Comparison of ENCODE assay signal across 20 cellular contexts in genomic region chr15:22958487-22959280, GRCh38. TPM values are rescaled to one million over a fixed set of nuclear protein-coding genes. Genes with fewer than 3 reads are reported as not detected.
DNase-seq lines count a peak whose midpoint lies in the region; ATAC-seq and TF ChIP-seq lines count a peak whose summit lies in the region.
"Had no signal": no experiment of that assay in that cellular context is flagged by ENCODE, and none has a peak within 500 bp of the region (broad histone marks: within the 10 kb centered on the region; RNA-seq: fewer than 3 reads in every experiment).

No MANE protein-coding gene starts in this region.

- no peaks in the 10 kb centered on the region for H3K27me3 Mint-ChIP-seq in dendritic cell treated with granulocyte-macrophage colony-stimulating factor and Interleukin-4, amounts not matched to agents 40 ng/mL and 50 ng/mL, for 4 days
- H3K27me3 Mint-ChIP-seq: activated CD8-positive, alpha-beta memory T cell treated with anti-CD3 and anti-CD28 coated beads, Interleukin-2, amount 10 ng/mL, durations not matched to agents 7 days and 5 days; activated T-helper 17 cell treated with anti-CD3 and anti-CD28 coated beads, Interleukin-2, amount 50 U/mL, for 72 hours had no signal

- no peaks in the 10 kb centered on the region for H3K9me3 ChIP-seq in tibial artery
- H3K9me3 ChIP-seq: Peyer's patch, vagina had no signal

- H3K4me1 ChIP-seq in tibial artery = peaks cover 10 to 100% (median 85%) of the 10 kb centered on the region in 4 donors

- no peaks in the 10 kb centered on the region for H3K36me3 ChIP-seq in tibial artery
- H3K36me3 ChIP-seq: Peyer's patch, vagina had no signal

- peak overlapping the region; percentile 42 for H3K27ac Mint-ChIP-seq in dendritic cell treated with granulocyte-macrophage colony-stimulating factor and Interleukin-4, amounts not matched to agents 40 ng/mL and 50 ng/mL, for 4 days
- H3K27ac Mint-ChIP-seq: activated CD8-positive, alpha-beta memory T cell treated with anti-CD3 and anti-CD28 coated beads, Interleukin-2, amount 10 ng/mL, durations not matched to agents 7 days and 5 days; activated T-helper 17 cell treated with anti-CD3 and anti-CD28 coated beads, Interleukin-2, amount 50 U/mL, for 72 hours had no signal

- no peak for TF ChIP-seq CTCF in tibial artery (IDR thresholded peaks at IDR 0.05)
- no peak for TF ChIP-seq CTCF in lower leg skin (IDR thresholded peaks at IDR 0.05)

- H3K4me3 Mint-ChIP-seq in dendritic cell treated with granulocyte-macrophage colony-stimulating factor and Interleukin-4, amounts not matched to agents 40 ng/mL and 50 ng/mL, for 4 days = no peak overlapping the region
- H3K4me3 Mint-ChIP-seq: activated CD8-positive, alpha-beta memory T cell treated with anti-CD3 and anti-CD28 coated beads, Interleukin-2, amount 10 ng/mL, durations not matched to agents 7 days and 5 days; activated T-helper 17 cell treated with anti-CD3 and anti-CD28 coated beads, Interleukin-2, amount 50 U/mL, for 72 hours had no signal

- ATAC-seq in GM18907 (IDR thresholded peaks at IDR 0.05; ENCODE audit: unreplicated experiment) (peak; percentile 54), HG03103 (IDR thresholded peaks at IDR 0.05; ENCODE audit: low read depth, unreplicated experiment) (peak; percentile 53), HG03469 (IDR thresholded peaks at IDR 0.05; ENCODE audit: unreplicated experiment) (no peak)
- ATAC-seq: activated CD8-positive, alpha-beta memory T cell treated with anti-CD3 and anti-CD28 coated beads, Interleukin-2, amount 10 ng/mL, durations not matched to agents 7 days and 5 days; activated T-helper 17 cell treated with anti-CD3 and anti-CD28 coated beads, Interleukin-2, amount 50 U/mL, for 72 hours; left ventricle myocardium superior had no signal

- H3K27me3 ChIP-seq in tibial artery = no peaks in the 10 kb centered on the region
- H3K27me3 ChIP-seq: Peyer's patch, vagina had no signal

- peaks cover 95% of the 10 kb centered on the region for H3K4me1 Mint-ChIP-seq in dendritic cell treated with granulocyte-macrophage colony-stimulating factor and Interleukin-4, amounts not matched to agents 40 ng/mL and 50 ng/mL, for 4 days (ENCODE audit: low read depth)

- H3K27ac ChIP-seq in tibial artery = peak overlapping the region; percentile 67 to 77
- H3K27ac ChIP-seq: Peyer's patch had no signal

- H3K4me3 ChIP-seq in tibial artery = no peak overlapping the region
- no peak overlapping the region for H3K4me3 ChIP-seq in lower leg skin (ENCODE audit: low read depth, poor library complexity, severe bottlenecking)
- H3K4me3 ChIP-seq: Peyer's patch, vagina had no signal

- no peaks in the 10 kb centered on the region for H3K9me3 Mint-ChIP-seq in dendritic cell treated with granulocyte-macrophage colony-stimulating factor and Interleukin-4, amounts not matched to agents 40 ng/mL and 50 ng/mL, for 4 days
- H3K9me3 Mint-ChIP-seq: activated T-helper 17 cell treated with anti-CD3 and anti-CD28 coated beads, Interleukin-2, amount 50 U/mL, for 72 hours had no signal

- 90 to 91% methylated on average over 16 of the region's 16 CpGs for WGBS in lower leg skin, 2 donors

- intact Hi-C loops in dendritic cell treated with granulocyte-macrophage colony-stimulating factor and Interleukin-4, amounts not matched to agents 40 ng/mL and 50 ng/mL, for 4 days (cut with micrococcal nuclease) = no loop called here
- intact Hi-C loops in tibial artery (cut with DNase I; ENCODE audit: low total_unique reads) = no loop called here
- intact Hi-C loops in lower leg skin (cut with DNase I; ENCODE audit: low total_unique reads) = no loop called here

- peaks cover 28% of the 10 kb centered on the region for H3K36me3 Mint-ChIP-seq in dendritic cell treated with granulocyte-macrophage colony-stimulating factor and Interleukin-4, amounts not matched to agents 40 ng/mL and 50 ng/mL, for 4 days (ENCODE audit: low read depth)
- H3K36me3 Mint-ChIP-seq: activated CD8-positive, alpha-beta memory T cell treated with anti-CD3 and anti-CD28 coated beads, Interleukin-2, amount 10 ng/mL, durations not matched to agents 7 days and 5 days had no signal

- TF ChIP-seq POLR2A in lower leg skin (IDR thresholded peaks at IDR 0.05) = no peak

- DNase-seq in tibial artery (no peak), lower leg skin (ENCODE audit: low spot score in 2 of 2) (no peak)
- DNase-seq in activated CD4-positive, alpha-beta T cell treated with anti-CD3 and anti-CD28 coated beads for 1 hour = no peak
- DNase-seq: activated CD8-positive, alpha-beta memory T cell treated with anti-CD3 and anti-CD28 coated beads, Interleukin-2, amount 10 ng/mL, durations not matched to agents 7 days and 5 days; AML-193; caudate nucleus; effector memory CD4-positive, alpha-beta T cell; GOT3; left ventricle myocardium superior; NCI-H1436 treated with DMSO at 0.1 percent for 48 hours; NCI-H2171 treated with DMSO at 0.1 percent for 48 hours; NCI-H748 treated with DMSO at 0.1 percent for 48 hours; stimulated activated CD4-positive, alpha-beta T cell treated with anti-CD3 and anti-CD28 coated beads, Interleukin-2, amount 100 ng/mL, for 24 hours had no signal

RNA-seq across cellular contexts. Expression of gene CYFIP1, which starts 21.5 kb away (rescaled TPM):
- 100 to 1,000 TPM in 1 of 4 donors, 10 to 100 TPM in 3; 81.0 to 108 (median 94.6) TPM for total RNA-seq in lower leg skin
